ENCODE assay signal across 1 cellular context in the genomic region with DNA sequence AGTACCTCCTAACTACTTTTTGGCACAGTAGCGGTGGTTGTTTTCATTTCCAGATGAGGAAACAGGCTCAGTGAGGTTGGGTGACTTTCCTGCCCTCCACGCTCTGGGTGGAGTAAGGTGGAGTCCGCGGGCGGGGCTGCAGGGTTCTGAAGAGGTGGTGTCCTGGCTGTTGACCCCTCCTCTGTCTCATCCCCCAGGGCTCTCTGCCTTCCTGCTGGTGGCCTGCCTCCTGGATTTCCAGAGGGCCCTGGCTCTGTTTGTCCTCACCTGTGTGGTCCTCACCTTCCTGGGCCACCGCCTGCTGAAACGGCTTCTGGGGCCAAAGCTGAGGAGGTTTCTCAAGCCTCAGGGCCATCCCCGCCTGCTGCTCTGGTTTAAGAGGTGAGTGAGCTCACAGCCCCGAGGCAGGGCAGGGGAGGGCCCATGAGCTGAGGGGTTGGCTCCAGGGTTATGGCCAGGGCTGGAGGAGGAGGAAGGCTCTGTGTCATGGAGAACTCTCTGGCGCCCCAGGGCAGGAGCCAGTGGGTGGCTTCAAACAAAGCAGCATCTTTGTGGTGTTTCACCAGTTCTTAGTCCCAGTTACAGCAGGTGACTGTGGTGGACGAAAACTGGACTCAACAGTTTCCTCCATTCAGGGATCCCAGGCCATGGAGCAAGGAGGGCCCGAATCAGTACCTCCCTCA.
TF ChIP-seq lines count a peak whose summit lies in the region.

No MANE protein-coding gene starts in this region.

TF ChIP-seq in HepG2, 621 proteins besides CTCF, POLR2A, EP300 and RAD21:
- TF ChIP-seq TBP (CRISPR knock-in tag; IDR thresholded peaks at IDR 0.05) (no peak), ZNF615 (CRISPR knock-in tag; IDR thresholded peaks at IDR 0.05; ENCODE audit: borderline replicate concordance) (no peak), ZNF703 (CRISPR knock-in tag; IDR thresholded peaks at IDR 0.05; ENCODE audit: borderline replicate concordance) (no peak), ELF1 (CRISPR knock-in tag; IDR thresholded peaks at IDR 0.05) (no peak), YY1 (IDR thresholded peaks at IDR 0.05; ENCODE audit: insufficient read depth, insufficient replicate concordance, low read depth, low read length) (no peak), RBFOX2 (IDR thresholded peaks at IDR 0.05; ENCODE audit: low read depth, low read length) (no peak), ZNF674 (CRISPR knock-in tag; IDR thresholded peaks at IDR 0.05; ENCODE audit: low read depth) (no peak), SMARCE1 (IDR thresholded peaks at IDR 0.05; ENCODE audit: borderline replicate concordance) (no peak), HOXA9 (CRISPR knock-in tag; IDR thresholded peaks at IDR 0.05; ENCODE audit: borderline replicate concordance) (no peak), SETDB1 (CRISPR knock-in tag; IDR thresholded peaks at IDR 0.05; ENCODE audit: borderline replicate concordance) (no peak), ZNF33B (CRISPR knock-in tag; IDR thresholded peaks at IDR 0.05) (no peak)
- TF ChIP-seq, protein P1, sequence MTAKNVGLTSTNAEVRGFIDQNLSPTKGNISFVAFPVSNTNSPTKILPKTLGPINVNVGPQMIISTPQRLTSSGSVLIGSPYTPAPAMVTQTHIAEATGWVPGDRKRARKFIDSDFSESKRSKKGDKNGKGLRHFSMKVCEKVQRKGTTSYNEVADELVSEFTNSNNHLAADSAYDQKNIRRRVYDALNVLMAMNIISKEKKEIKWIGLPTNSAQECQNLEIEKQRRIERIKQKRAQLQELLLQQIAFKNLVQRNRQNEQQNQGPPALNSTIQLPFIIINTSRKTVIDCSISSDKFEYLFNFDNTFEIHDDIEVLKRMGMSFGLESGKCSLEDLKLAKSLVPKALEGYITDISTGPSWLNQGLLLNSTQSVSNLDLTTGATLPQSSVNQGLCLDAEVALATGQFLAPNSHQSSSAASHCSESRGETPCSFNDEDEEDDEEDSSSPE (CRISPR knock-in tag; IDR thresholded peaks at IDR 0.05) = no peak
